14 cellular contexts compared by ENCODE assay signal in the genomic region with DNA sequence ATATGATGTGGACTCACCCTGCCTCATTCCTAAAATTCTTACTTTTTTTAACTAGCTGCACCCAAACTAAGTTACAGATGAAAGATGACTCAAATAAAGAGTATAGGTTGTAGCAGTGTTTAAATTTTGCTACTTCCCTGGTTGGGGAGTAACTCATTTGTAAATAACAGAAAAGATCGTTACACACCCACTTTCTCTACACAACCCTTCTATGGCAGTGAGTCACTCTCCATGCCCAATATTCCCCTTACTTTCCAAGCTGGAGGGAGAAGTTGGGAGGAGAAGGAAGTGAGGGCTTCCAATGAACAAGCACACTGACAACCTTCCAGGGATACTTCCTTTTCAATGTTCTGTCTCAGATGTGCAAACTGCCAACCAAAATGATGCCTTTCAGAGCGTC. TPM values are rescaled to one million over a fixed set of nuclear protein-coding genes. Genes with fewer than 3 reads are reported as not detected.
DNase-seq lines count a peak whose midpoint lies in the region; ATAC-seq, FAIRE-seq and TF ChIP-seq lines count a peak whose summit lies in the region.
"Had no signal": no experiment of that assay in that cellular context is flagged by ENCODE, and none has a peak within 500 bp of the region (broad histone marks: within the 10 kb centered on the region; RNA-seq: fewer than 3 reads in every experiment).

No MANE protein-coding gene starts in this region.

- peaks cover 13 to 18% of the 10 kb centered on the region in 2 donors for H3K27me3 Mint-ChIP-seq in CD4-positive, alpha-beta memory T cell

- H3K9me3 ChIP-seq in small intestine (ENCODE audit: control insufficient read depth, low read depth) (no peaks in the 10 kb centered on the region), esophagus muscularis mucosa (peaks cover 0 to 3% (median 0%) of the 10 kb centered on the region in 4 donors)
- H3K9me3 ChIP-seq in CD4-positive, alpha-beta memory T cell (ENCODE audit: control insufficient read depth in 1 of 2, low read length in 2 of 2) = no peaks in the 10 kb centered on the region
- H3K9me3 ChIP-seq: tibial artery had no signal

- DNase-seq in HT-29 (ENCODE audit: low spot score) (peak; percentile 73), RWPE1 (ENCODE audit: low spot score) (peak; percentile 44), foreskin keratinocyte (peak in 1 of 2 donors; percentile 63), small intestine (peak; percentile 63), pons (ENCODE audit: low spot score) (no peak), NK-92 (lab: John Stamatoyannopoulos, UW; ENCODE audit: unreplicated experiment) (no peak), esophagus muscularis mucosa (ENCODE audit: extremely low spot score) (no peak)
- no peak for DNase-seq in CD4-positive, alpha-beta memory T cell
- DNase-seq: activated CD4-positive, alpha-beta T cell treated with anti-CD3 and anti-CD28 coated beads, Interleukin-2, amount 10 ng/mL, durations not matched to agents 24 days and 14 days; activated effector memory CD4-positive, alpha-beta T cell treated with anti-CD3 and anti-CD28 coated beads, Interleukin-2, amount 50 U/mL, for 16 hours; caudate nucleus; GOT3; tibial artery had no signal

- no peak overlapping the region for H3K27ac Mint-ChIP-seq in CD4-positive, alpha-beta memory T cell
- H3K27ac Mint-ChIP-seq: activated CD4-positive, alpha-beta T cell treated with anti-CD3 and anti-CD28 coated beads, Interleukin-2, amount 10 ng/mL, durations not matched to agents 24 days and 14 days had no signal

- H3K4me1 ChIP-seq in foreskin keratinocyte (peaks cover 2% of the 10 kb centered on the region), small intestine (ENCODE audit: control insufficient read depth in 2 of 2, insufficient read depth in 1 of 2, low read depth in 1 of 2, low read length in 1 of 2) (peaks cover 2 to 6% of the 10 kb centered on the region in 2 donors), esophagus muscularis mucosa (peaks cover 10 to 20% (median 16%) of the 10 kb centered on the region in 4 donors)
- no peaks in the 10 kb centered on the region for H3K4me1 ChIP-seq in CD4-positive, alpha-beta memory T cell (ENCODE audit: insufficient read depth, low read length)

- peak overlapping the region in 1 of 2 donors; percentile 1 for H3K4me3 ChIP-seq in small intestine (ENCODE audit: low read depth in 1 of 2, low read length in 2 of 2)
- H3K4me3 ChIP-seq in CD4-positive, alpha-beta memory T cell (ENCODE audit: low read length in 2 of 2) = no peak overlapping the region
- H3K4me3 ChIP-seq in esophagus muscularis mucosa = no peak overlapping the region
- H3K4me3 ChIP-seq: tibial artery had no signal

- no peak for TF ChIP-seq POLR2A in esophagus muscularis mucosa (IDR thresholded peaks at IDR 0.05; ENCODE audit: low read depth)

- peak; percentile 41 for ATAC-seq in foreskin keratinocyte

- no peak overlapping the region for H3K27ac ChIP-seq in RWPE1
- no peak overlapping the region for H3K27ac ChIP-seq in foreskin keratinocyte
- H3K27ac ChIP-seq in small intestine (ENCODE audit: low read depth in 1 of 2, low read length in 1 of 2) = peak overlapping the region in 1 of 2 donors; percentile 86
- H3K27ac ChIP-seq in CD4-positive, alpha-beta memory T cell (ENCODE audit: low read depth, low read length) = no peak overlapping the region
- no peak overlapping the region for H3K27ac ChIP-seq in esophagus muscularis mucosa (replicated peaks in 1 of 4)
- H3K27ac ChIP-seq: tibial artery had no signal

- FAIRE-seq in small intestine (lab: Jason Lieb, UNC) = no peak

- POLR2A ChIA-PET in RWPE1 (lab: Yijun Ruan, JAX; ENCODE audit: low non-redundant PET) = interaction anchor here (1.8 kb wide), 1 partner anchor 34 kb away, joined by 5 read pairs; no protein-coding TSS in a partner anchor
- POLR2A ChIA-PET in CD4-positive, alpha-beta memory T cell (lab: Charles Lee; ENCODE audit: partially characterized antibody) = no interaction called here

- intact Hi-C loops in CD4-positive, alpha-beta memory T cell (cut with micrococcal nuclease) = no loop called here
- intact Hi-C loops in esophagus muscularis mucosa (cut with DNase I) = no loop called here

- WGBS in small intestine, 3 donors = 12 to 47% (median 30%) methylated on average over 2 of the region's 2 CpGs
- 63% methylated on average over 2 of the region's 2 CpGs for WGBS in esophagus muscularis mucosa

- no peak overlapping the region for H3K4me3 Mint-ChIP-seq in CD4-positive, alpha-beta memory T cell
- H3K4me3 Mint-ChIP-seq: activated CD4-positive, alpha-beta T cell treated with anti-CD3 and anti-CD28 coated beads, Interleukin-2, amount 10 ng/mL, durations not matched to agents 24 days and 14 days had no signal

- H3K36me3 ChIP-seq in small intestine (ENCODE audit: control insufficient read depth in 2 of 2, insufficient read depth in 2 of 2, low read length in 2 of 2) = no peaks in the 10 kb centered on the region
- no peaks in the 10 kb centered on the region for H3K36me3 ChIP-seq in CD4-positive, alpha-beta memory T cell (ENCODE audit: insufficient read depth, low read length)
- H3K36me3 ChIP-seq in esophagus muscularis mucosa = no peaks in the 10 kb centered on the region
- H3K36me3 ChIP-seq: tibial artery had no signal

- no peak for TF ChIP-seq CTCF in RWPE1 (conservative IDR thresholded peaks at IDR 0.05; ENCODE audit: low read depth)
- no peak for TF ChIP-seq CTCF in foreskin keratinocyte (conservative IDR thresholded peaks at IDR 0.05)
- no peak for TF ChIP-seq CTCF in esophagus muscularis mucosa (IDR thresholded peaks at IDR 0.05)

- H3K9me3 Mint-ChIP-seq in CD4-positive, alpha-beta memory T cell = peaks cover 4 to 31% (median 12%) of the 10 kb centered on the region in 8 donors
- H3K9me3 Mint-ChIP-seq: activated CD4-positive, alpha-beta T cell treated with anti-CD3 and anti-CD28 coated beads, Interleukin-2, amount 10 ng/mL, durations not matched to agents 24 days and 14 days had no signal

- no peaks in the 10 kb centered on the region for H3K36me3 Mint-ChIP-seq in CD4-positive, alpha-beta memory T cell

- H3K4me1 Mint-ChIP-seq in CD4-positive, alpha-beta memory T cell = peaks cover 0 to 11% (median 0%) of the 10 kb centered on the region in 4 donors
- H3K4me1 Mint-ChIP-seq: activated CD4-positive, alpha-beta T cell treated with anti-CD3 and anti-CD28 coated beads, Interleukin-2, amount 10 ng/mL, durations not matched to agents 24 days and 14 days had no signal

- TF ChIP-seq EP300 in esophagus muscularis mucosa (IDR thresholded peaks at IDR 0.05) = no peak

- CTCF ChIA-PET in RWPE1 (lab: Yijun Ruan, JAX) = interaction anchor here (0.6 kb wide), 1 partner anchor 1509 kb away, joined by 3 read pairs; no protein-coding TSS in a partner anchor
- CTCF ChIA-PET in CD4-positive, alpha-beta memory T cell (lab: Charles Lee; ENCODE audit: partially characterized antibody) = no interaction called here

- H3K27me3 ChIP-seq in foreskin keratinocyte = peaks cover 27% of the 10 kb centered on the region
- peaks cover 0 to 6% of the 10 kb centered on the region in 2 donors for H3K27me3 ChIP-seq in small intestine (ENCODE audit: control insufficient read depth in 2 of 2, insufficient read depth in 2 of 2, low read length in 2 of 2)
- H3K27me3 ChIP-seq in CD4-positive, alpha-beta memory T cell (ENCODE audit: insufficient read depth, low read length) = no peaks in the 10 kb centered on the region
- H3K27me3 ChIP-seq in esophagus muscularis mucosa = peaks cover 0 to 64% (median 14%) of the 10 kb centered on the region in 4 donors

RNA-seq across cellular contexts. Expression of gene RASEF, which starts 1.9 kb away (rescaled TPM):
- total RNA-seq in HT-29 (2014; rRNA removed; shearing (Covaris generic)) = 61.9 and 69.7 TPM in 2 replicates
- total RNA-seq in foreskin keratinocyte = 0.07 and 0.31 TPM in 2 replicates
- 0.03 TPM in 1 of 2 replicates, not detected in the other for polyA plus RNA-seq in foreskin keratinocyte
- 1 to 10 TPM; 2.2 to 5.1 (median 4.2) TPM for polyA plus RNA-seq in small intestine
- total RNA-seq in CD4-positive, alpha-beta memory T cell = not detected
- not detected for polyA plus RNA-seq in CD4-positive, alpha-beta memory T cell
- total RNA-seq in esophagus muscularis mucosa = under 1 TPM; under 0.01 to 0.42 (median 0.24) TPM
- total RNA-seq: activated CD4-positive, alpha-beta T cell treated with anti-CD3 and anti-CD28 coated beads, Interleukin-2, amount 10 ng/mL, durations not matched to agents 24 days and 14 days; myocyte had no signal

Comparison
In these comparisons a context has a peak if more than half of its experiments do, and no peak if none do; other contexts are left out.
1. DNase-seq: peak in HT-29 (single experiment), RWPE1 (single experiment) and small intestine (single experiment); none in pons (single experiment), NK-92 (single experiment), CD4-positive, alpha-beta memory T cell (0 of 5) and esophagus muscularis mucosa (single experiment).
2. RNA of gene RASEF, which starts 1.9 kb away (total RNA-seq): 61.9 to 69.7 TPM in HT-29; under 0.01 to 0.42 TPM in esophagus muscularis mucosa, 0.07 to 0.31 TPM in foreskin keratinocyte and not detected in CD4-positive, alpha-beta memory T cell; every median in the first group is over 10 times any median in the second.